8 cellular contexts compared by ENCODE assay signal in the genomic region with DNA sequence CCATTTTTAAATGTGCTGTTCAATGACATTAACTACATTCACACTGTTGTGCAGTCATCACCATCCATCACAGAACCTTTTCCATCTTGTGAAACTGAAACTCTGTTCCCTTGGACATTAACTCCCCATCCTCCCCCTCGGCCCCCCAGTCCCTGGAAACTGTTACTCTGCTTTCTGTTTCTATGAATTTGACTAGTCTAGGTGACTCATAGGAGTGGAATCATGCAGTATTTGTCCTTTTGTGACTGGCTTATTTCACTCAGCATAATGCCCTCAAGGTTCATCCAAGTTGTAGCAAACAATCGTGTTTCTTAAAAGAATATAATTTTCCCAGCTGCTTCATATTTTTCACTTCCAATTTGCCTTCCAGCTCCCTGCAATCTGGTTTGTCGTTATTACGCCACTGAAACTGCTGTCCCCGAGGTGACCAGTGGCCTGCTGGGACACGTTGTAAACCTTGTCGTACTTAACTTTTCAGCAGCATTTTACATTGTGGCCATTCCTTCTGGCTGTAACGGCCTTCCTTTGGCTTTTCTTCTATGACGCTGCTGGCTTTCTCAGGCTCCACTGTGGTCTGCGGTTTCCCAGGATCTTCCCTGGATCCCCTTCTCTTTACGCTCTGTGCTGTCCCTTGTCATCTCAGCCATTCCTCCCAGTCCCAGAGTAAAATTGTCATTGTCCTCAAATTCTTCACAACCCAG.
DNase-seq lines count a peak whose midpoint lies in the region; ATAC-seq and TF ChIP-seq lines count a peak whose summit lies in the region.

No MANE protein-coding gene starts in this region.

- TF ChIP-seq POLR2A in breast epithelium (IDR thresholded peaks at IDR 0.05), result no peak
- TF ChIP-seq POLR2A in suprapubic skin (IDR thresholded peaks at IDR 0.05), result no peak

- H3K27ac ChIP-seq in Panc1 (ENCODE audit: low read length) (no peak overlapping the region), breast epithelium (peak overlapping the region; percentile 90 to 93), mesenchymal stem cell (ENCODE audit: low read length, poor library complexity, severe bottlenecking) (peak overlapping the region; percentile 85), suprapubic skin (peak overlapping the region; percentile 84)

- ATAC-seq in Panc1 (0 out of 2 replicates have a peak, but pooled peaks have one; percentile 38), GM18520 (IDR thresholded peaks at IDR 0.05; ENCODE audit: unreplicated experiment) (no peak)

- H2BK12ac ChIP-seq in mesenchymal stem cell (ENCODE audit: low read length in 2 of 2), result peak overlapping the region; percentile 91 to 99

- H4K8ac ChIP-seq in mesenchymal stem cell (ENCODE audit: low read length), result peak overlapping the region; percentile 91

- in situ Hi-C loops in Panc1 (cut with HindIII; ENCODE audit: low pct_unique_long_range_greater_than_20kb, low sequenced_read_pairs), result no loop called here

- no peak overlapping the region for H2AFZ ChIP-seq in mesenchymal stem cell (ENCODE audit: low read depth, low read length)

- peak overlapping the region in 1 of 2 experiments; percentile 84 for H3K23ac ChIP-seq in mesenchymal stem cell (ENCODE audit: low read length in 2 of 2)

- H4K91ac ChIP-seq in mesenchymal stem cell (ENCODE audit: low read length), result peak overlapping the region; percentile 92

- H3K36me3 ChIP-seq in Panc1 (ENCODE audit: control insufficient read depth, insufficient read depth, low read length) (no peaks in the 10 kb centered on the region; the same call in 1 of the 2 replicates), breast epithelium (no peaks in the 10 kb centered on the region), mesenchymal stem cell (ENCODE audit: control insufficient read depth in 1 of 2, insufficient read depth in 2 of 2, low read depth in 1 of 2, low read length in 2 of 2) (peaks cover 3 to 16% of the 10 kb centered on the region in 2 experiments), suprapubic skin (peaks cover 5% of the 10 kb centered on the region)

- H3K27me3 ChIP-seq in Panc1 (ENCODE audit: control insufficient read depth, insufficient read depth, low read length), result no peaks in the 10 kb centered on the region
- no peaks in the 10 kb centered on the region for H3K27me3 ChIP-seq in breast epithelium
- H3K27me3 ChIP-seq in mesenchymal stem cell (ENCODE audit: control insufficient read depth in 1 of 2, insufficient read depth in 1 of 2, low read length in 2 of 2), result no peaks in the 10 kb centered on the region
- H3K27me3 ChIP-seq in suprapubic skin, result no peaks in the 10 kb centered on the region

- peak overlapping the region; percentile 10 for H3K4me2 ChIP-seq in mesenchymal stem cell (ENCODE audit: low read length, poor library complexity, severe bottlenecking)

- 34% methylated on average over 10 of the region's 11 CpGs for WGBS in mesenchymal stem cell
- WGBS in suprapubic skin, result 43% methylated on average over 11 of the region's 11 CpGs

- H3K4ac ChIP-seq in mesenchymal stem cell (ENCODE audit: low read depth in 1 of 2, low read length in 2 of 2), result peak overlapping the region; percentile 65 to 84

- H2BK120ac ChIP-seq in mesenchymal stem cell (ENCODE audit: low read depth, low read length), result peak overlapping the region; percentile 80

- H2BK5ac ChIP-seq in mesenchymal stem cell (ENCODE audit: low read depth, low read length, poor library complexity, severe bottlenecking), result peak overlapping the region; percentile 3

- peak overlapping the region; percentile 93 for H2AK5ac ChIP-seq in mesenchymal stem cell (ENCODE audit: low read length, severe bottlenecking)

- POLR2A ChIA-PET in Panc1 (lab: Charles Lee), result no interaction called here

- H3K9ac ChIP-seq in mesenchymal stem cell (ENCODE audit: low read length), result peak overlapping the region; percentile 86

- CTCF ChIA-PET in Panc1 (lab: Charles Lee), result no interaction called here

- H3K79me1 ChIP-seq in mesenchymal stem cell (replicated peaks; ENCODE audit: low read length, poor library complexity, severe bottlenecking), result peaks cover 22% of the 10 kb centered on the region

- no peak for TF ChIP-seq EP300 in suprapubic skin (IDR thresholded peaks at IDR 0.05)

- H3K4me3 ChIP-seq in Panc1 (ENCODE audit: low read depth in 2 of 2, low read length in 2 of 2) (no peak overlapping the region), breast epithelium (peak overlapping the region in 2 of 3 donors; percentile 10 to 17), mesenchymal stem cell (ENCODE audit: insufficient read depth in 1 of 2, low read depth in 1 of 2, low read length in 2 of 2) (peak overlapping the region in 1 of 2 experiments; percentile 63), suprapubic skin (no peak overlapping the region)

- H3K4me1 ChIP-seq in Panc1 (ENCODE audit: control insufficient read depth, insufficient read depth, low read length) (0 out of 2 replicates have a peak, but pooled peaks cover 4% of the 10 kb centered on the region), breast epithelium (peaks cover 11 to 12% of the 10 kb centered on the region in 2 donors), mesenchymal stem cell (ENCODE audit: control insufficient read depth, insufficient read depth, low read depth, low read length) (peaks cover 20% of the 10 kb centered on the region), suprapubic skin (peaks cover 61% of the 10 kb centered on the region)

- BruUV-seq in Panc1 (replicated peaks; lab: Mats Ljungman, UMichigan), result no TSS peak

- intact Hi-C loops in Panc1 (cut with micrococcal nuclease; ENCODE audit: unreplicated experiment), result no loop called here
- intact Hi-C loops in breast epithelium (cut with DNase I; ENCODE audit: low total_unique reads), result no loop called here

- no peak overlapping the region for H3K14ac ChIP-seq in mesenchymal stem cell (ENCODE audit: low read length in 2 of 2)

- peak overlapping the region; percentile 86 to 96 for H3K18ac ChIP-seq in mesenchymal stem cell (ENCODE audit: low read depth in 1 of 2, low read length in 2 of 2)

- DNase-seq in Panc1 (ENCODE audit: low read depth, low spot score) (no peak), breast epithelium (ENCODE audit: low spot score in 2 of 2) (peak in 1 of 2 donors; percentile 78), mesenchymal stem cell (peak; percentile 97), suprapubic skin (ENCODE audit: low spot score in 2 of 2) (peak; percentile 82 to 83), ecto neural progenitor cell (ENCODE audit: low spot score) (no peak), NCI-H2227 (lab: John Stamatoyannopoulos, UW; ENCODE audit: unreplicated experiment) (no peak)
- no peak for DNase-seq in central memory CD4-positive, alpha-beta T cell

- H3K9me3 ChIP-seq in Panc1 (ENCODE audit: control insufficient read depth, insufficient read depth, low read depth, low read length) (no peaks in the 10 kb centered on the region), breast epithelium (no peaks in the 10 kb centered on the region), mesenchymal stem cell (ENCODE audit: control insufficient read depth, low read length) (no peaks in the 10 kb centered on the region), suprapubic skin (no peaks in the 10 kb centered on the region)

- TF ChIP-seq CTCF in Panc1 (IDR thresholded peaks at IDR 0.05) (no peak), breast epithelium (IDR thresholded peaks at IDR 0.05) (no peak), suprapubic skin (IDR thresholded peaks at IDR 0.05) (no peak)

- no peak overlapping the region for H2BK15ac ChIP-seq in mesenchymal stem cell (ENCODE audit: low read depth, poor library complexity, severe bottlenecking)

Comparison
In these comparisons a context has a peak if more than half of its experiments do, and no peak if none do; other contexts are left out.
1. DNase-seq: peak in mesenchymal stem cell (single experiment) and suprapubic skin (2 of 2); none in Panc1 (single experiment), ecto neural progenitor cell (single experiment), central memory CD4-positive, alpha-beta T cell (single experiment) and NCI-H2227 (single experiment).
2. H3K4me3 ChIP-seq: peak in breast epithelium (2 of 3); none in Panc1 (0 of 2) and suprapubic skin (single experiment).